In the genomic region with DNA sequence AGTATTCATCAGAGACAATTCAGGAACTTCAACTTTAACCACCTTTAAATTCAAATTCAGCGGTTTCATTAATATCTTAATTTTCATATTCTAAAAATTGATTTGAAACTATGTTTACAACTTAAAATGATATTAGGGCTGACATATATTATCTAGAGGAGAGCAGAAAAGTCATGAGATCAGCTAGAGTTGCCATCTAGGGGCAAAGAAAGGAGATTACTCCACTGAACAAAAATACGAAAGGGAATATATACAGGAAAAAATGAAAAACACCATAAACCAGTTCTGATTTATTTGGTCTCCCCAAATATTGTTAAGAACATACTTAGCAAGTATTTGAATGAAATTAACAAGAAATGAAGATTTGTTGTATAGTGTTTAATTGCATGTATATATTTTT, we compare ENCODE assay signal across 16 cellular contexts.
DNase-seq lines count a peak whose midpoint lies in the region; ATAC-seq and TF ChIP-seq lines count a peak whose summit lies in the region.
"Had no signal": no experiment of that assay in that cellular context is flagged by ENCODE, and none has a peak within 500 bp of the region (broad histone marks: within the 10 kb centered on the region; RNA-seq: fewer than 3 reads in every experiment).

No MANE protein-coding gene starts in this region.

- POLR2A ChIA-PET in A673 (lab: Charles Lee; ENCODE audit: low non-redundant PET) = no interaction called here
- POLR2A ChIA-PET in HCT116 (lab: Charles Lee) = no interaction called here

- H3K4me3 ChIP-seq in A673 (ENCODE audit: low read depth, low read length, poor library complexity, severe bottlenecking) = no peak overlapping the region
- H3K4me3 ChIP-seq in HCT116 (replicated peaks in 1 of 2; ENCODE audit: low read depth in 1 of 2, low read length in 2 of 2) = no peak overlapping the region
- H3K4me3 ChIP-seq: body of pancreas had no signal

- no peak for ATAC-seq in HCT116
- ATAC-seq in GM21528 (IDR thresholded peaks at IDR 0.05; ENCODE audit: low FRiP score, unreplicated experiment) = no peak
- ATAC-seq in HG03378 (IDR thresholded peaks at IDR 0.05; ENCODE audit: unreplicated experiment) = no peak
- ATAC-seq: body of pancreas; PC-3; stimulated activated naive B cell treated with anti-CD40 and anti-IgM and Interleukin-4, amounts not matched to agents 10 μg/mL and 1 μg/mL and 100 μg/mL, for 72 hours had no signal

- H3K9ac ChIP-seq in HCT116 (ENCODE audit: low read length) = no peak overlapping the region

- TF ChIP-seq CTCF in A673 (conservative IDR thresholded peaks at IDR 0.05; ENCODE audit: low read depth, low read length) = peak; percentile 16; the same call in 1 of the 2 replicates
- TF ChIP-seq CTCF in HCT116 (IDR thresholded peaks at IDR 0.05 in 2 of 3, conservative IDR thresholded peaks at IDR 0.05 in 1 of 3; ENCODE audit: borderline replicate concordance in 1 of 3, insufficient read depth in 1 of 3, low read depth in 2 of 3, low read length in 2 of 3) = peak in 1 of 3 experiments; percentile 8; a peak in 2 of 6 replicates
- TF ChIP-seq CTCF in VCaP (conservative IDR thresholded peaks at IDR 0.05) = peak; percentile 62

- H3K36me3 ChIP-seq in A673 (ENCODE audit: insufficient read depth, low read length, poor library complexity, severe bottlenecking) = no peaks in the 10 kb centered on the region
- H3K36me3 ChIP-seq in HCT116 (ENCODE audit: control insufficient read depth in 1 of 2, insufficient read depth in 2 of 2, low read length in 2 of 2) = no peaks in the 10 kb centered on the region

- H3K27ac Mint-ChIP-seq in activated naive CD4-positive, alpha-beta T cell treated with anti-CD3 and anti-CD28 coated beads for 36 hours = no peak overlapping the region
- H3K27ac Mint-ChIP-seq: stimulated activated naive B cell treated with anti-CD40 and anti-IgM and Interleukin-4, amounts not matched to agents 10 μg/mL and 1 μg/mL and 100 μg/mL, for 72 hours had no signal

- H4K20me1 ChIP-seq in HCT116 (ENCODE audit: insufficient read depth) = no peaks in the 10 kb centered on the region

- no peak overlapping the region for H3K4me2 ChIP-seq in HCT116 (ENCODE audit: low read length)

- H3K4me1 ChIP-seq in A673 (ENCODE audit: insufficient read depth, low read length, poor library complexity, severe bottlenecking) (no peaks in the 10 kb centered on the region), HCT116 (ENCODE audit: control insufficient read depth in 1 of 2, insufficient read depth in 2 of 2, low read length in 2 of 2) (no peaks in the 10 kb centered on the region)
- H3K4me1 ChIP-seq: body of pancreas had no signal

- RAD21 ChIA-PET in HCT116 (lab: Charles Lee; ENCODE audit: low non-redundant PET in 1 of 2, low total read pairs in 2 of 2, uncharacterized antibody in 2 of 2, unreplicated experiment in 2 of 2) = no interaction called here

- H3K9me3 Mint-ChIP-seq in activated naive CD4-positive, alpha-beta T cell treated with anti-CD3 and anti-CD28 coated beads for 36 hours = peaks cover 3% of the 10 kb centered on the region
- H3K9me3 Mint-ChIP-seq: stimulated activated naive B cell treated with anti-CD40 and anti-IgM and Interleukin-4, amounts not matched to agents 10 μg/mL and 1 μg/mL and 100 μg/mL, for 72 hours had no signal

- DNase-seq in A673 (ENCODE audit: low spot score) (no peak), HCT116 (ENCODE audit: low read depth, low spot score) (no peak), globus pallidus (ENCODE audit: low spot score) (peak; percentile 50), anterior cingulate cortex (lab: John Stamatoyannopoulos, UW) (no peak)
- DNase-seq in activated naive CD4-positive, alpha-beta T cell treated with anti-CD3 and anti-CD28 coated beads for 36 hours = no peak
- DNase-seq: activated gamma-delta T cell treated with Interleukin-2 at 50 U/mL for 16 hours; body of pancreas; DMS79 treated with DMSO at 0.1 percent for 48 hours; NCI-H1436 treated with DMSO at 0.1 percent for 48 hours; NCI-H446 treated with DMSO at 0.1 percent for 48 hours; PC-3; small intestine; stimulated activated naive B cell treated with anti-CD40 and anti-IgM and Interleukin-4, amounts not matched to agents 10 μg/mL and 1 μg/mL and 100 μg/mL, for 72 hours had no signal

- BruUV-seq in A673 (replicated peaks; lab: Mats Ljungman, UMichigan) = no TSS peak
- BruUV-seq in HCT116 (replicated peaks; lab: Mats Ljungman, UMichigan) = no TSS peak

- H3K36me3 Mint-ChIP-seq in activated naive CD4-positive, alpha-beta T cell treated with anti-CD3 and anti-CD28 coated beads for 36 hours (ENCODE audit: low read depth) = no peaks in the 10 kb centered on the region
- H3K36me3 Mint-ChIP-seq: stimulated activated naive B cell treated with anti-CD40 and anti-IgM and Interleukin-4, amounts not matched to agents 10 μg/mL and 1 μg/mL and 100 μg/mL, for 72 hours had no signal

- no peak overlapping the region for H2AFZ ChIP-seq in HCT116 (ENCODE audit: low read depth, low read length, poor library complexity, severe bottlenecking)

- H3K9me3 ChIP-seq in A673 (ENCODE audit: low read depth, low read length, poor library complexity, severe bottlenecking) (no peaks in the 10 kb centered on the region), HCT116 (ENCODE audit: control insufficient read depth in 1 of 2, insufficient read depth in 1 of 2, low read depth in 1 of 2, low read length in 2 of 2) (no peaks in the 10 kb centered on the region)
- H3K9me3 ChIP-seq: body of pancreas had no signal

- no peaks in the 10 kb centered on the region for H3K4me1 Mint-ChIP-seq in activated naive CD4-positive, alpha-beta T cell treated with anti-CD3 and anti-CD28 coated beads for 36 hours (ENCODE audit: low read depth)
- H3K4me1 Mint-ChIP-seq: stimulated activated naive B cell treated with anti-CD40 and anti-IgM and Interleukin-4, amounts not matched to agents 10 μg/mL and 1 μg/mL and 100 μg/mL, for 72 hours had no signal

- no peaks in the 10 kb centered on the region for H3K79me2 ChIP-seq in HCT116 (ENCODE audit: insufficient read depth, low read length)

- no peak for TF ChIP-seq POLR2A in HCT116 (IDR thresholded peaks at IDR 0.05; ENCODE audit: borderline replicate concordance, extremely low read depth, insufficient read depth, insufficient read length)

- H3K27ac ChIP-seq in A673 (ENCODE audit: low read depth, low read length, poor library complexity, severe bottlenecking) (no peak overlapping the region), HCT116 (ENCODE audit: low read depth, low read length) (no peak overlapping the region), VCaP (no peak overlapping the region)
- H3K27ac ChIP-seq: body of pancreas had no signal

- no peaks in the 10 kb centered on the region for H3K9me2 ChIP-seq in HCT116 (ENCODE audit: insufficient read depth)

- H3K27me3 Mint-ChIP-seq in activated naive CD4-positive, alpha-beta T cell treated with anti-CD3 and anti-CD28 coated beads for 36 hours (ENCODE audit: low read depth) = no peaks in the 10 kb centered on the region
- H3K27me3 Mint-ChIP-seq: stimulated activated naive B cell treated with anti-CD40 and anti-IgM and Interleukin-4, amounts not matched to agents 10 μg/mL and 1 μg/mL and 100 μg/mL, for 72 hours had no signal

- CTCF ChIA-PET in A673 (lab: Charles Lee) = no interaction called here
- CTCF ChIA-PET in HCT116 (lab: Charles Lee) = no interaction called here
- CTCF ChIA-PET in activated naive CD4-positive, alpha-beta T cell treated with anti-CD3 and anti-CD28 coated beads for 36 hours (lab: Charles Lee) = no interaction called here

- no peaks in the 10 kb centered on the region for H3K27me3 ChIP-seq in A673 (replicated peaks; ENCODE audit: insufficient read depth, low read depth, low read length, poor library complexity)
- H3K27me3 ChIP-seq in HCT116 (ENCODE audit: insufficient read depth, low read length) = no peaks in the 10 kb centered on the region
- H3K27me3 ChIP-seq: body of pancreas had no signal

- no peak overlapping the region for H3K4me3 Mint-ChIP-seq in activated naive CD4-positive, alpha-beta T cell treated with anti-CD3 and anti-CD28 coated beads for 36 hours
- H3K4me3 Mint-ChIP-seq: stimulated activated naive B cell treated with anti-CD40 and anti-IgM and Interleukin-4, amounts not matched to agents 10 μg/mL and 1 μg/mL and 100 μg/mL, for 72 hours had no signal

- TF ChIP-seq RAD21 in HCT116 (IDR thresholded peaks at IDR 0.05; ENCODE audit: low read depth) = peak; percentile 48

- intact Hi-C loops in A673 (cut with micrococcal nuclease; ENCODE audit: unreplicated experiment) (no loop called here), HCT116 (cut with micrococcal nuclease) (no loop called here)
- intact Hi-C loops in activated naive CD4-positive, alpha-beta T cell treated with anti-CD3 and anti-CD28 coated beads for 36 hours (cut with micrococcal nuclease) = no loop called here

TF ChIP-seq in HCT116, 20 proteins besides CTCF, POLR2A, EP300 and RAD21:
- TF ChIP-seq, protein P1, sequence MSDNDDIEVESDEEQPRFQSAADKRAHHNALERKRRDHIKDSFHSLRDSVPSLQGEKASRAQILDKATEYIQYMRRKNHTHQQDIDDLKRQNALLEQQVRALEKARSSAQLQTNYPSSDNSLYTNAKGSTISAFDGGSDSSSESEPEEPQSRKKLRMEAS (IDR thresholded peaks at IDR 0.05) = no peak
- no peak for TF ChIP-seq EZH2 (IDR thresholded peaks at IDR 0.05)
- TF ChIP-seq CEBPB (IDR thresholded peaks at IDR 0.05; ENCODE audit: low read depth) = no peak
- TF ChIP-seq, protein P2, sequence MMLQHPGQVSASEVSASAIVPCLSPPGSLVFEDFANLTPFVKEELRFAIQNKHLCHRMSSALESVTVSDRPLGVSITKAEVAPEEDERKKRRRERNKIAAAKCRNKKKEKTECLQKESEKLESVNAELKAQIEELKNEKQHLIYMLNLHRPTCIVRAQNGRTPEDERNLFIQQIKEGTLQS (IDR thresholded peaks at IDR 0.05) = no peak
